ENCODE assay signal across 1 cellular context in genomic region chr11:18581825-18582224, GRCh38.
TF ChIP-seq lines count a peak whose summit lies in the region.

No MANE protein-coding gene starts in this region.

TF ChIP-seq in endothelial cell of umbilical vein, 7 proteins besides CTCF, POLR2A, EP300 and RAD21:
- TF ChIP-seq EZH2 (IDR thresholded peaks at IDR 0.05; ENCODE audit: borderline replicate concordance, low read depth, low read length, severe bottlenecking) (no peak), GATA2 (IDR thresholded peaks at IDR 0.05; ENCODE audit: insufficient read depth, insufficient read length, low read depth, low read length) (no peak), FOS (IDR thresholded peaks at IDR 0.05; ENCODE audit: borderline replicate concordance, insufficient read depth, low read length) (no peak), MAX (IDR thresholded peaks at IDR 0.05; ENCODE audit: insufficient read depth, insufficient read length) (no peak), POLR2AphosphoS5 (IDR thresholded peaks at IDR 0.05; ENCODE audit: insufficient read depth, low read depth, low read length) (no peak), JUN (IDR thresholded peaks at IDR 0.05; ENCODE audit: borderline replicate concordance, insufficient read depth, insufficient read length, low read depth) (no peak), MYC (IDR thresholded peaks at IDR 0.05; ENCODE audit: low read depth, low read length) (no peak)
TF ChIP-seq in endothelial cell of umbilical vein: peak in this region for 0.
